In the genomic region with DNA sequence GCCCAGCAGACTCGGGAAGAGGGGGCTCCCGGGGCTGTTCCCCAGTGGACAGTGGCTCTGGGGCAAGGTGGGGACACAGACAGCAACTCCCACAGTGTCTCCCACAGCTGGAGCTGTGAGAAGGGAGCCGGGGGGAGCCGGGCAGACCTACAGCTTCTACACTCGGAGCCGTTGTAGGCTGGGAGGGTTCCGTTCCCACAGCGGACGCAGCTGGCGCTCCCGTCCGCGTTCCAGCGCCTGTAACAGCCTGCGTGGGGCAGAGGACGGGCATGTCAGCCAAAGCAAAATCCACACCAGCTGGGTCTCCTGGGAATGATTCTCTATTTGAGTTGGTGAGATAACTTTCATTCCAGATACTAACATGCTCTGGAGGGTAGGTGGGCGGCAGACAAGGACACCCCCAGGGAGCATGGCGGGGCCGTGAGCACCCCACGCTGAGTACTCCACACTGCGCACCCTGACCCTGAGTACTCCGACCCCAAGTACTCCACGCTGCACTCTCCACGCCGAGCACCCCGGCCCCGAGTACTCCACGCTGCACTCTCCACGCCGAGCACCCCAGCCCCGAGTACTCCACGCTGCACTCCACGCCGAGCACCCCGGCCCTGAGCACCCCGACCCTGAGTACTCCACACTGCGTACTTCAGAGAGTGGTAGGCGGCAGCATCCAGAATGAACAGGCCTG, we compare ENCODE assay signal across 1 cellular context.
A peak's percentile ranks its signal among the peaks of the same experiment; 100 is the strongest.
TF ChIP-seq lines count a peak whose summit lies in the region.

No MANE protein-coding gene starts in this region.

TF ChIP-seq in K562, 482 proteins besides CTCF, POLR2A, EP300 and RAD21 (continued from another document):
- TF ChIP-seq, protein P1, sequence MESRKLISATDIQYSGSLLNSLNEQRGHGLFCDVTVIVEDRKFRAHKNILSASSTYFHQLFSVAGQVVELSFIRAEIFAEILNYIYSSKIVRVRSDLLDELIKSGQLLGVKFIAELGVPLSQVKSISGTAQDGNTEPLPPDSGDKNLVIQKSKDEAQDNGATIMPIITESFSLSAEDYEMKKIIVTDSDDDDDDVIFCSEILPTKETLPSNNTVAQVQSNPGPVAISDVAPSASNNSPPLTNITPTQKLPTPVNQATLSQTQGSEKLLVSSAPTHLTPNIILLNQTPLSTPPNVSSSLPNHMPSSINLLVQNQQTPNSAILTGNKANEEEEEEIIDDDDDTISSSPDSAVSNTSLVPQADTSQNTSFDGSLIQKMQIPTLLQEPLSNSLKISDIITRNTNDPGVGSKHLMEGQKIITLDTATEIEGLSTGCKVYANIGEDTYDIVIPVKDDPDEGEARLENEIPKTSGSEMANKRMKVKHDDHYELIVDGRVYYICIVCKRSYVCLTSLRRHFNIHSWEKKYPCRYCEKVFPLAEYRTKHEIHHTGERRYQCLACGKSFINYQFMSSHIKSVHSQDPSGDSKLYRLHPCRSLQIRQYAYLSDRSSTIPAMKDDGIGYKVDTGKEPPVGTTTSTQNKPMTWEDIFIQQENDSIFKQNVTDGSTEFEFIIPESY (CRISPR knock-in tag; IDR thresholded peaks at IDR 0.05): peak; percentile 61; the same call in 1 of the 2 replicates
- TF ChIP-seq POLR2G (IDR thresholded peaks at IDR 0.05; ENCODE audit: low read depth, low read length) (peak; percentile 4; the same call in 1 of the 2 replicates), ZNF76 (CRISPR knock-in tag; IDR thresholded peaks at IDR 0.05; ENCODE audit: borderline replicate concordance) (no peak), HDAC3 (IDR thresholded peaks at IDR 0.05; ENCODE audit: borderline replicate concordance, partially characterized antibody) (no peak)
